In genomic region chr11:67629386-67630229, GRCh38 we compare ENCODE assay signal across 1 cellular context.
TF ChIP-seq lines count a peak whose summit lies in the region.

A gene with protein sequence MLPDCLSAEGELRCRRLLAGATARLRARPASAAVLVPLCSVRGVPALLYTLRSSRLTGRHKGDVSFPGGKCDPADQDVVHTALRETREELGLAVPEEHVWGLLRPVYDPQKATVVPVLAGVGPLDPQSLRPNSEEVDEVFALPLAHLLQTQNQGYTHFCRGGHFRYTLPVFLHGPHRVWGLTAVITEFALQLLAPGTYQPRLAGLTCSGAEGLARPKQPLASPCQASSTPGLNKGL (minus strand): TSS chr11:67629937. CDS start chr11:67629911, 26 bp downstream.

TF ChIP-seq in HEK293, 187 proteins besides CTCF, POLR2A, EP300 and RAD21 (continued from another document and continues in another):
- TF ChIP-seq ZNF280D (tag by site-specific recombination; IDR thresholded peaks at IDR 0.05) (no peak), ZNF157 (tag by site-specific recombination; IDR thresholded peaks at IDR 0.05) (no peak), ZBTB8A (tag by site-specific recombination; IDR thresholded peaks at IDR 0.05) (peak; percentile 91), ZNF530 (tag by site-specific recombination; IDR thresholded peaks at IDR 0.05; ENCODE audit: low read depth) (no peak), RBAK (tag by site-specific recombination; IDR thresholded peaks at IDR 0.05) (no peak), ZNF138 (tag by site-specific recombination; IDR thresholded peaks at IDR 0.05; ENCODE audit: borderline replicate concordance) (no peak), ZNF2 (tag by site-specific recombination; IDR thresholded peaks at IDR 0.05) (peak; percentile 81), ZNF133 (tag by site-specific recombination; IDR thresholded peaks at IDR 0.05) (no peak), GFI1B (tag by site-specific recombination; IDR thresholded peaks at IDR 0.05) (no peak), ZNF341 (tag by site-specific recombination; IDR thresholded peaks at IDR 0.05; ENCODE audit: low read depth) (no peak), ZFP69B (tag by site-specific recombination; IDR thresholded peaks at IDR 0.05) (peak; percentile 90), ZNF529 (tag by site-specific recombination; IDR thresholded peaks at IDR 0.05; ENCODE audit: insufficient replicate concordance) (no peak), SCRT1 (tag by site-specific recombination; IDR thresholded peaks at IDR 0.05; ENCODE audit: borderline replicate concordance) (no peak), SP2 (tag by site-specific recombination; IDR thresholded peaks at IDR 0.05) (peak; percentile 55), ZNF423 (tag by site-specific recombination; IDR thresholded peaks at IDR 0.05) (no peak), ZNF837 (tag by site-specific recombination; IDR thresholded peaks at IDR 0.05) (no peak), OSR2 (tag by site-specific recombination; IDR thresholded peaks at IDR 0.05) (no peak), ZIC2 (tag by site-specific recombination; IDR thresholded peaks at IDR 0.05) (peak; percentile 40), IKZF3 (tag by site-specific recombination; IDR thresholded peaks at IDR 0.05) (no peak), ZNF677 (tag by site-specific recombination; IDR thresholded peaks at IDR 0.05) (no peak), ZNF114 (tag by site-specific recombination; IDR thresholded peaks at IDR 0.05) (no peak), ZNF391 (tag by site-specific recombination; IDR thresholded peaks at IDR 0.05; ENCODE audit: borderline replicate concordance, low read depth) (peak; percentile 26; the same call in 1 of the 2 replicates), TCF7L2 (IDR thresholded peaks at IDR 0.05; ENCODE audit: borderline replicate concordance, low read depth, low read length) (no peak), REPIN1 (tag by site-specific recombination; IDR thresholded peaks at IDR 0.05; ENCODE audit: low read depth) (no peak), ZNF777 (tag by site-specific recombination; IDR thresholded peaks at IDR 0.05; ENCODE audit: borderline replicate concordance) (0 out of 2 replicates have a peak, but pooled peaks have one; percentile 18), ZNF416 (tag by site-specific recombination; IDR thresholded peaks at IDR 0.05) (no peak), ZFP41 (tag by site-specific recombination; IDR thresholded peaks at IDR 0.05; ENCODE audit: borderline replicate concordance) (no peak), SCRT2 (tag by site-specific recombination; IDR thresholded peaks at IDR 0.05) (no peak), ZNF660 (tag by site-specific recombination; IDR thresholded peaks at IDR 0.05) (no peak), ZSCAN16 (tag by site-specific recombination; IDR thresholded peaks at IDR 0.05) (no peak), ZNF148 (tag by site-specific recombination; IDR thresholded peaks at IDR 0.05; ENCODE audit: borderline replicate concordance) (no peak), ZNF664 (tag by site-specific recombination; IDR thresholded peaks at IDR 0.05) (no peak), ZNF600 (tag by site-specific recombination; IDR thresholded peaks at IDR 0.05) (no peak), ZNF501 (tag by site-specific recombination; IDR thresholded peaks at IDR 0.05) (0 out of 2 replicates have a peak, but pooled peaks have one; percentile 48), ZNF426 (tag by site-specific recombination; IDR thresholded peaks at IDR 0.05) (no peak), ZNF510 (tag by site-specific recombination; IDR thresholded peaks at IDR 0.05; ENCODE audit: insufficient replicate concordance) (no peak), ZBTB1 (tag by site-specific recombination; IDR thresholded peaks at IDR 0.05) (no peak), MEIS1 (CRISPR knock-in tag; IDR thresholded peaks at IDR 0.05; ENCODE audit: borderline replicate concordance) (no peak), ZNF362 (tag by site-specific recombination; IDR thresholded peaks at IDR 0.05) (no peak), ZNF585B (tag by site-specific recombination; IDR thresholded peaks at IDR 0.05) (no peak)
- TF ChIP-seq, protein P1, sequence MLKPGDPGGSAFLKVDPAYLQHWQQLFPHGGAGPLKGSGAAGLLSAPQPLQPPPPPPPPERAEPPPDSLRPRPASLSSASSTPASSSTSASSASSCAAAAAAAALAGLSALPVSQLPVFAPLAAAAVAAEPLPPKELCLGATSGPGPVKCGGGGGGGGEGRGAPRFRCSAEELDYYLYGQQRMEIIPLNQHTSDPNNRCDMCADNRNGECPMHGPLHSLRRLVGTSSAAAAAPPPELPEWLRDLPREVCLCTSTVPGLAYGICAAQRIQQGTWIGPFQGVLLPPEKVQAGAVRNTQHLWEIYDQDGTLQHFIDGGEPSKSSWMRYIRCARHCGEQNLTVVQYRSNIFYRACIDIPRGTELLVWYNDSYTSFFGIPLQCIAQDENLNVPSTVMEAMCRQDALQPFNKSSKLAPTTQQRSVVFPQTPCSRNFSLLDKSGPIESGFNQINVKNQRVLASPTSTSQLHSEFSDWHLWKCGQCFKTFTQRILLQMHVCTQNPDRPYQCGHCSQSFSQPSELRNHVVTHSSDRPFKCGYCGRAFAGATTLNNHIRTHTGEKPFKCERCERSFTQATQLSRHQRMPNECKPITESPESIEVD (tag by site-specific recombination; IDR thresholded peaks at IDR 0.05) = no peak
- TF ChIP-seq, protein P2, sequence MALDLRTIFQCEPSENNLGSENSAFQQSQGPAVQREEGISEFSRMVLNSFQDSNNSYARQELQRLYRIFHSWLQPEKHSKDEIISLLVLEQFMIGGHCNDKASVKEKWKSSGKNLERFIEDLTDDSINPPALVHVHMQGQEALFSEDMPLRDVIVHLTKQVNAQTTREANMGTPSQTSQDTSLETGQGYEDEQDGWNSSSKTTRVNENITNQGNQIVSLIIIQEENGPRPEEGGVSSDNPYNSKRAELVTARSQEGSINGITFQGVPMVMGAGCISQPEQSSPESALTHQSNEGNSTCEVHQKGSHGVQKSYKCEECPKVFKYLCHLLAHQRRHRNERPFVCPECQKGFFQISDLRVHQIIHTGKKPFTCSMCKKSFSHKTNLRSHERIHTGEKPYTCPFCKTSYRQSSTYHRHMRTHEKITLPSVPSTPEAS (tag by site-specific recombination; IDR thresholded peaks at IDR 0.05) = no peak
- TF ChIP-seq, protein P3, sequence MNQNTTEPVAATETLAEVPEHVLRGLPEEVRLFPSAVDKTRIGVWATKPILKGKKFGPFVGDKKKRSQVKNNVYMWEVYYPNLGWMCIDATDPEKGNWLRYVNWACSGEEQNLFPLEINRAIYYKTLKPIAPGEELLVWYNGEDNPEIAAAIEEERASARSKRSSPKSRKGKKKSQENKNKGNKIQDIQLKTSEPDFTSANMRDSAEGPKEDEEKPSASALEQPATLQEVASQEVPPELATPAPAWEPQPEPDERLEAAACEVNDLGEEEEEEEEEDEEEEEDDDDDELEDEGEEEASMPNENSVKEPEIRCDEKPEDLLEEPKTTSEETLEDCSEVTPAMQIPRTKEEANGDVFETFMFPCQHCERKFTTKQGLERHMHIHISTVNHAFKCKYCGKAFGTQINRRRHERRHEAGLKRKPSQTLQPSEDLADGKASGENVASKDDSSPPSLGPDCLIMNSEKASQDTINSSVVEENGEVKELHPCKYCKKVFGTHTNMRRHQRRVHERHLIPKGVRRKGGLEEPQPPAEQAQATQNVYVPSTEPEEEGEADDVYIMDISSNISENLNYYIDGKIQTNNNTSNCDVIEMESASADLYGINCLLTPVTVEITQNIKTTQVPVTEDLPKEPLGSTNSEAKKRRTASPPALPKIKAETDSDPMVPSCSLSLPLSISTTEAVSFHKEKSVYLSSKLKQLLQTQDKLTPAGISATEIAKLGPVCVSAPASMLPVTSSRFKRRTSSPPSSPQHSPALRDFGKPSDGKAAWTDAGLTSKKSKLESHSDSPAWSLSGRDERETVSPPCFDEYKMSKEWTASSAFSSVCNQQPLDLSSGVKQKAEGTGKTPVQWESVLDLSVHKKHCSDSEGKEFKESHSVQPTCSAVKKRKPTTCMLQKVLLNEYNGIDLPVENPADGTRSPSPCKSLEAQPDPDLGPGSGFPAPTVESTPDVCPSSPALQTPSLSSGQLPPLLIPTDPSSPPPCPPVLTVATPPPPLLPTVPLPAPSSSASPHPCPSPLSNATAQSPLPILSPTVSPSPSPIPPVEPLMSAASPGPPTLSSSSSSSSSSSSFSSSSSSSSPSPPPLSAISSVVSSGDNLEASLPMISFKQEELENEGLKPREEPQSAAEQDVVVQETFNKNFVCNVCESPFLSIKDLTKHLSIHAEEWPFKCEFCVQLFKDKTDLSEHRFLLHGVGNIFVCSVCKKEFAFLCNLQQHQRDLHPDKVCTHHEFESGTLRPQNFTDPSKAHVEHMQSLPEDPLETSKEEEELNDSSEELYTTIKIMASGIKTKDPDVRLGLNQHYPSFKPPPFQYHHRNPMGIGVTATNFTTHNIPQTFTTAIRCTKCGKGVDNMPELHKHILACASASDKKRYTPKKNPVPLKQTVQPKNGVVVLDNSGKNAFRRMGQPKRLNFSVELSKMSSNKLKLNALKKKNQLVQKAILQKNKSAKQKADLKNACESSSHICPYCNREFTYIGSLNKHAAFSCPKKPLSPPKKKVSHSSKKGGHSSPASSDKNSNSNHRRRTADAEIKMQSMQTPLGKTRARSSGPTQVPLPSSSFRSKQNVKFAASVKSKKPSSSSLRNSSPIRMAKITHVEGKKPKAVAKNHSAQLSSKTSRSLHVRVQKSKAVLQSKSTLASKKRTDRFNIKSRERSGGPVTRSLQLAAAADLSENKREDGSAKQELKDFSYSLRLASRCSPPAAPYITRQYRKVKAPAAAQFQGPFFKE (tag by site-specific recombination; IDR thresholded peaks at IDR 0.05; ENCODE audit: borderline replicate concordance) = no peak
- TF ChIP-seq, protein P4, sequence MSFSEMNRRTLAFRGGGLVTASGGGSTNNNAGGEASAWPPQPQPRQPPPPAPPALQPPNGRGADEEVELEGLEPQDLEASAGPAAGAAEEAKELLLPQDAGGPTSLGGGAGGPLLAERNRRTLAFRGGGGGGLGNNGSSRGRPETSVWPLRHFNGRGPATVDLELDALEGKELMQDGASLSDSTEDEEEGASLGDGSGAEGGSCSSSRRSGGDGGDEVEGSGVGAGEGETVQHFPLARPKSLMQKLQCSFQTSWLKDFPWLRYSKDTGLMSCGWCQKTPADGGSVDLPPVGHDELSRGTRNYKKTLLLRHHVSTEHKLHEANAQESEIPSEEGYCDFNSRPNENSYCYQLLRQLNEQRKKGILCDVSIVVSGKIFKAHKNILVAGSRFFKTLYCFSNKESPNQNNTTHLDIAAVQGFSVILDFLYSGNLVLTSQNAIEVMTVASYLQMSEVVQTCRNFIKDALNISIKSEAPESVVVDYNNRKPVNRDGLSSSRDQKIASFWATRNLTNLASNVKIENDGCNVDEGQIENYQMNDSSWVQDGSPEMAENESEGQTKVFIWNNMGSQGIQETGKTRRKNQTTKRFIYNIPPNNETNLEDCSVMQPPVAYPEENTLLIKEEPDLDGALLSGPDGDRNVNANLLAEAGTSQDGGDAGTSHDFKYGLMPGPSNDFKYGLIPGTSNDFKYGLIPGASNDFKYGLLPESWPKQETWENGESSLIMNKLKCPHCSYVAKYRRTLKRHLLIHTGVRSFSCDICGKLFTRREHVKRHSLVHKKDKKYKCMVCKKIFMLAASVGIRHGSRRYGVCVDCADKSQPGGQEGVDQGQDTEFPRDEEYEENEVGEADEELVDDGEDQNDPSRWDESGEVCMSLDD (tag by site-specific recombination; IDR thresholded peaks at IDR 0.05) = peak; percentile 86
- TF ChIP-seq, protein P5, sequence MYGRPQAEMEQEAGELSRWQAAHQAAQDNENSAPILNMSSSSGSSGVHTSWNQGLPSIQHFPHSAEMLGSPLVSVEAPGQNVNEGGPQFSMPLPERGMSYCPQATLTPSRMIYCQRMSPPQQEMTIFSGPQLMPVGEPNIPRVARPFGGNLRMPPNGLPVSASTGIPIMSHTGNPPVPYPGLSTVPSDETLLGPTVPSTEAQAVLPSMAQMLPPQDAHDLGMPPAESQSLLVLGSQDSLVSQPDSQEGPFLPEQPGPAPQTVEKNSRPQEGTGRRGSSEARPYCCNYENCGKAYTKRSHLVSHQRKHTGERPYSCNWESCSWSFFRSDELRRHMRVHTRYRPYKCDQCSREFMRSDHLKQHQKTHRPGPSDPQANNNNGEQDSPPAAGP (tag by site-specific recombination; IDR thresholded peaks at IDR 0.05) = peak; percentile 43; the same call in 1 of the 2 replicates
